ENCODE assay signal across 1 cellular context in the genomic region with DNA sequence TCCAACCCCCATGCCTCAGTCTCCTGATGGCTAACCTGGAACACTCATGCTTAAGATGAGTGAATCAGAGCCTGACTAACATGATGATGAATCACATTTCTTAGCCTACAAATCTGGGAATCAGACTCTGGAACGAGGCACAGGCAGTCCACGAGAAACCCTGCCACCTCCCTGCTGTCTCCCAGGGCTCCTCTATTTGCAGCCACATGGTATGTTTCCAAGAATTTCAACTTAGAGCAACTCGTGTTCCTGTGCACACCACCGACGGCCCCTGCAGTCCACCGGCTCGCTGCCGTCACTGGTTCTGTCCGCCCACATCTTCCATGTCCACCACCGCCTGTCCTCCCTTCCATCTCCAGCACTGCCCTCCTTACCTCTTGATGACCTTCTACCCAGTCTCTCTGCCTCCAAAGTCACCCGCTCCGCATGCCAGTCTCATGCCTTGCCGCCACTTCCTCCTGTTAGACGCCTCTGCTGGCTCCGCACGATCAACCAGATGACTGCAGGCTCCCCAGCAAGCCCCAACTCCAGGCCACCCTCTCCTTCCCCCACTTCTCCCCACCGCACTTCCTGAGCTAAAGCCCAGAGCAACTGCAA.
TF ChIP-seq lines count a peak whose summit lies in the region.

No MANE protein-coding gene starts in this region.

TF ChIP-seq in SK-N-SH, 30 proteins besides CTCF, POLR2A, EP300 and RAD21 (continued from another document):
- no peak for TF ChIP-seq SMC3 (IDR thresholded peaks at IDR 0.05; ENCODE audit: low read depth, low read length)
- peak; percentile 52; the same call in 1 of the 2 replicates for TF ChIP-seq NFIC (IDR thresholded peaks at IDR 0.05; ENCODE audit: borderline replicate concordance)
- TF ChIP-seq RCOR1 (IDR thresholded peaks at IDR 0.05; ENCODE audit: low read length), result no peak
- TF ChIP-seq FOXM1 (IDR thresholded peaks at IDR 0.05; ENCODE audit: low read depth), result no peak
- TF ChIP-seq FOSL2 (IDR thresholded peaks at IDR 0.05; ENCODE audit: borderline replicate concordance, low read depth), result peak; percentile 97
- TF ChIP-seq, protein P1, sequence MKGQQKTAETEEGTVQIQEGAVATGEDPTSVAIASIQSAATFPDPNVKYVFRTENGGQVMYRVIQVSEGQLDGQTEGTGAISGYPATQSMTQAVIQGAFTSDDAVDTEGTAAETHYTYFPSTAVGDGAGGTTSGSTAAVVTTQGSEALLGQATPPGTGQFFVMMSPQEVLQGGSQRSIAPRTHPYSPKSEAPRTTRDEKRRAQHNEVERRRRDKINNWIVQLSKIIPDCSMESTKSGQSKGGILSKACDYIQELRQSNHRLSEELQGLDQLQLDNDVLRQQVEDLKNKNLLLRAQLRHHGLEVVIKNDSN (IDR thresholded peaks at IDR 0.05; ENCODE audit: borderline replicate concordance, low read depth), result no peak
- TF ChIP-seq, protein P2, sequence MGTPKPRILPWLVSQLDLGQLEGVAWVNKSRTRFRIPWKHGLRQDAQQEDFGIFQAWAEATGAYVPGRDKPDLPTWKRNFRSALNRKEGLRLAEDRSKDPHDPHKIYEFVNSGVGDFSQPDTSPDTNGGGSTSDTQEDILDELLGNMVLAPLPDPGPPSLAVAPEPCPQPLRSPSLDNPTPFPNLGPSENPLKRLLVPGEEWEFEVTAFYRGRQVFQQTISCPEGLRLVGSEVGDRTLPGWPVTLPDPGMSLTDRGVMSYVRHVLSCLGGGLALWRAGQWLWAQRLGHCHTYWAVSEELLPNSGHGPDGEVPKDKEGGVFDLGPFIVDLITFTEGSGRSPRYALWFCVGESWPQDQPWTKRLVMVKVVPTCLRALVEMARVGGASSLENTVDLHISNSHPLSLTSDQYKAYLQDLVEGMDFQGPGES (IDR thresholded peaks at IDR 0.05; ENCODE audit: low read depth, low read length), result no peak
- peak; percentile 65 for TF ChIP-seq TCF12 (IDR thresholded peaks at IDR 0.05)
- no peak for TF ChIP-seq NRF1 (IDR thresholded peaks at IDR 0.05; ENCODE audit: low read depth, low read length)
- no peak for TF ChIP-seq RFX5 (IDR thresholded peaks at IDR 0.05; ENCODE audit: low read length)
- TF ChIP-seq JUND (IDR thresholded peaks at IDR 0.05), result peak; percentile 82
- no peak for TF ChIP-seq MXI1 (IDR thresholded peaks at IDR 0.05; ENCODE audit: low read depth, low read length)
- TF ChIP-seq ELF1 (IDR thresholded peaks at IDR 0.05), result no peak
- TF ChIP-seq, protein P3, sequence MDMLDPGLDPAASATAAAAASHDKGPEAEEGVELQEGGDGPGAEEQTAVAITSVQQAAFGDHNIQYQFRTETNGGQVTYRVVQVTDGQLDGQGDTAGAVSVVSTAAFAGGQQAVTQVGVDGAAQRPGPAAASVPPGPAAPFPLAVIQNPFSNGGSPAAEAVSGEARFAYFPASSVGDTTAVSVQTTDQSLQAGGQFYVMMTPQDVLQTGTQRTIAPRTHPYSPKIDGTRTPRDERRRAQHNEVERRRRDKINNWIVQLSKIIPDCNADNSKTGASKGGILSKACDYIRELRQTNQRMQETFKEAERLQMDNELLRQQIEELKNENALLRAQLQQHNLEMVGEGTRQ (IDR thresholded peaks at IDR 0.05; ENCODE audit: borderline replicate concordance, low read depth, low read length), result no peak
- TF ChIP-seq GATA2 (CRISPR knock-in tag; IDR thresholded peaks at IDR 0.05), result no peak
- TF ChIP-seq, protein P4, sequence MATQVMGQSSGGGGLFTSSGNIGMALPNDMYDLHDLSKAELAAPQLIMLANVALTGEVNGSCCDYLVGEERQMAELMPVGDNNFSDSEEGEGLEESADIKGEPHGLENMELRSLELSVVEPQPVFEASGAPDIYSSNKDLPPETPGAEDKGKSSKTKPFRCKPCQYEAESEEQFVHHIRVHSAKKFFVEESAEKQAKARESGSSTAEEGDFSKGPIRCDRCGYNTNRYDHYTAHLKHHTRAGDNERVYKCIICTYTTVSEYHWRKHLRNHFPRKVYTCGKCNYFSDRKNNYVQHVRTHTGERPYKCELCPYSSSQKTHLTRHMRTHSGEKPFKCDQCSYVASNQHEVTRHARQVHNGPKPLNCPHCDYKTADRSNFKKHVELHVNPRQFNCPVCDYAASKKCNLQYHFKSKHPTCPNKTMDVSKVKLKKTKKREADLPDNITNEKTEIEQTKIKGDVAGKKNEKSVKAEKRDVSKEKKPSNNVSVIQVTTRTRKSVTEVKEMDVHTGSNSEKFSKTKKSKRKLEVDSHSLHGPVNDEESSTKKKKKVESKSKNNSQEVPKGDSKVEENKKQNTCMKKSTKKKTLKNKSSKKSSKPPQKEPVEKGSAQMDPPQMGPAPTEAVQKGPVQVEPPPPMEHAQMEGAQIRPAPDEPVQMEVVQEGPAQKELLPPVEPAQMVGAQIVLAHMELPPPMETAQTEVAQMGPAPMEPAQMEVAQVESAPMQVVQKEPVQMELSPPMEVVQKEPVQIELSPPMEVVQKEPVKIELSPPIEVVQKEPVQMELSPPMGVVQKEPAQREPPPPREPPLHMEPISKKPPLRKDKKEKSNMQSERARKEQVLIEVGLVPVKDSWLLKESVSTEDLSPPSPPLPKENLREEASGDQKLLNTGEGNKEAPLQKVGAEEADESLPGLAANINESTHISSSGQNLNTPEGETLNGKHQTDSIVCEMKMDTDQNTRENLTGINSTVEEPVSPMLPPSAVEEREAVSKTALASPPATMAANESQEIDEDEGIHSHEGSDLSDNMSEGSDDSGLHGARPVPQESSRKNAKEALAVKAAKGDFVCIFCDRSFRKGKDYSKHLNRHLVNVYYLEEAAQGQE (IDR thresholded peaks at IDR 0.05; ENCODE audit: low read depth, low read length), result no peak
- TF ChIP-seq SIN3A (IDR thresholded peaks at IDR 0.05; ENCODE audit: borderline replicate concordance, low read depth, low read length), result no peak
- TF ChIP-seq, protein P5, sequence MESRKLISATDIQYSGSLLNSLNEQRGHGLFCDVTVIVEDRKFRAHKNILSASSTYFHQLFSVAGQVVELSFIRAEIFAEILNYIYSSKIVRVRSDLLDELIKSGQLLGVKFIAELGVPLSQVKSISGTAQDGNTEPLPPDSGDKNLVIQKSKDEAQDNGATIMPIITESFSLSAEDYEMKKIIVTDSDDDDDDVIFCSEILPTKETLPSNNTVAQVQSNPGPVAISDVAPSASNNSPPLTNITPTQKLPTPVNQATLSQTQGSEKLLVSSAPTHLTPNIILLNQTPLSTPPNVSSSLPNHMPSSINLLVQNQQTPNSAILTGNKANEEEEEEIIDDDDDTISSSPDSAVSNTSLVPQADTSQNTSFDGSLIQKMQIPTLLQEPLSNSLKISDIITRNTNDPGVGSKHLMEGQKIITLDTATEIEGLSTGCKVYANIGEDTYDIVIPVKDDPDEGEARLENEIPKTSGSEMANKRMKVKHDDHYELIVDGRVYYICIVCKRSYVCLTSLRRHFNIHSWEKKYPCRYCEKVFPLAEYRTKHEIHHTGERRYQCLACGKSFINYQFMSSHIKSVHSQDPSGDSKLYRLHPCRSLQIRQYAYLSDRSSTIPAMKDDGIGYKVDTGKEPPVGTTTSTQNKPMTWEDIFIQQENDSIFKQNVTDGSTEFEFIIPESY (IDR thresholded peaks at IDR 0.05; ENCODE audit: borderline replicate concordance, low read depth), result no peak
- TF ChIP-seq MEF2A (IDR thresholded peaks at IDR 0.05; ENCODE audit: borderline replicate concordance, low read depth), result no peak
- no peak for TF ChIP-seq EZH2phosphoT487 (IDR thresholded peaks at IDR 0.05; ENCODE audit: borderline replicate concordance, low read depth)
- 0 out of 2 replicates have a peak, but pooled peaks have one; percentile 27 for TF ChIP-seq TEAD4 (IDR thresholded peaks at IDR 0.05; ENCODE audit: borderline replicate concordance, insufficient read depth)
- TF ChIP-seq, protein P6, sequence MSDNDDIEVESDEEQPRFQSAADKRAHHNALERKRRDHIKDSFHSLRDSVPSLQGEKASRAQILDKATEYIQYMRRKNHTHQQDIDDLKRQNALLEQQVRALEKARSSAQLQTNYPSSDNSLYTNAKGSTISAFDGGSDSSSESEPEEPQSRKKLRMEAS (IDR thresholded peaks at IDR 0.05; ENCODE audit: low read depth), result peak; percentile 64; the same call in 1 of the 2 replicates
- no peak for TF ChIP-seq GABPA (IDR thresholded peaks at IDR 0.05; ENCODE audit: low read depth)
- TF ChIP-seq, protein P7, sequence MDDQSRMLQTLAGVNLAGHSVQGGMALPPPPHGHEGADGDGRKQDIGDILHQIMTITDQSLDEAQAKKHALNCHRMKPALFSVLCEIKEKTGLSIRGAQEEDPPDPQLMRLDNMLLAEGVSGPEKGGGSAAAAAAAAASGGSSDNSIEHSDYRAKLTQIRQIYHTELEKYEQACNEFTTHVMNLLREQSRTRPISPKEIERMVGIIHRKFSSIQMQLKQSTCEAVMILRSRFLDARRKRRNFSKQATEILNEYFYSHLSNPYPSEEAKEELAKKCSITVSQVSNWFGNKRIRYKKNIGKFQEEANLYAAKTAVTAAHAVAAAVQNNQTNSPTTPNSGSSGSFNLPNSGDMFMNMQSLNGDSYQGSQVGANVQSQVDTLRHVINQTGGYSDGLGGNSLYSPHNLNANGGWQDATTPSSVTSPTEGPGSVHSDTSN (IDR thresholded peaks at IDR 0.05), result peak; percentile 72
- TF ChIP-seq TAF1 (IDR thresholded peaks at IDR 0.05; ENCODE audit: borderline replicate concordance, low read depth, low read length), result no peak
- no peak for TF ChIP-seq YY1 (IDR thresholded peaks at IDR 0.05; ENCODE audit: low read depth)
- TF ChIP-seq POLR2AphosphoS5 (IDR thresholded peaks at IDR 0.05; ENCODE audit: low read depth, low read length), result peak; percentile 30; the same call in 1 of the 2 replicates
- TF ChIP-seq CHD2 (IDR thresholded peaks at IDR 0.05; ENCODE audit: low read length, partially characterized antibody), result no peak
- TF ChIP-seq FOXJ3 (CRISPR knock-in tag; IDR thresholded peaks at IDR 0.05), result no peak
